Comparison of ENCODE assay signal across 24 cellular contexts in the genomic region with DNA sequence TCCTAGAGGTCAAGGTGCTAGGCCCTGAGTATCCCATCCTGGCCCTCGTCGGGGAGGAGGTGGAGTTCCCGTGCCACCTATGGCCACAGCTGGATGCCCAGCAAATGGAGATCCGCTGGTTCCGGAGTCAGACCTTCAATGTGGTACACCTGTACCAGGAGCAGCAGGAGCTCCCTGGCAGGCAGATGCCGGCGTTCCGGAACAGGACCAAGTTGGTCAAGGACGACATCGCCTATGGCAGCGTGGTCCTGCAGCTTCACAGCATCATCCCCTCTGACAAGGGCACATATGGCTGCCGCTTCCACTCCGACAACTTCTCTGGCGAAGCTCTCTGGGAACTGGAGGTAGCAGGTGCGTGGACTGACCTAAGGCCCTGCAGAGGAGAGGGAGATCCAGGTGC. TPM values are rescaled to one million over a fixed set of nuclear protein-coding genes. Genes with fewer than 3 reads are reported as not detected.
DNase-seq lines count a peak whose midpoint lies in the region; ATAC-seq and TF ChIP-seq lines count a peak whose summit lies in the region.
"Had no signal": no experiment of that assay in that cellular context is flagged by ENCODE, and none has a peak within 500 bp of the region (broad histone marks: within the 10 kb centered on the region; RNA-seq: fewer than 3 reads in every experiment).

No MANE protein-coding gene starts in this region.

- H3K4me3 ChIP-seq in BLaER1 (no peak overlapping the region), DOHH2 (ENCODE audit: low read length) (peak overlapping the region; percentile 39), esophagus muscularis mucosa (no peak overlapping the region), suprapubic skin (no peak overlapping the region)
- H3K4me3 ChIP-seq: A549, Peyer's patch, SK-N-MC had no signal

- DNase-seq in esophagus muscularis mucosa (ENCODE audit: extremely low spot score) = peak; percentile 68
- peak; percentile 48 to 54 for DNase-seq in suprapubic skin (ENCODE audit: low spot score in 2 of 2)
- DNase-seq: AML-193; CD8-positive, alpha-beta memory T cell; DMS79 treated with DMSO at 0.1 percent for 48 hours; HCEC 1CT; NCI-H1092; NCI-H1417 treated with DMSO at 0.1 percent for 48 hours; NCI-H1694 treated with DMSO at 0.1 percent for 48 hours; NCI-H2081; NCI-H2227 treated with DMSO at 0.1 percent for 48 hours; NCI-H526 treated with DMSO at 0.1 percent for 48 hours; OCI-M1; Peyer's patch; SHP77 treated with DMSO at 0.1 percent for 48 hours had no signal

- peaks cover 9% of the 10 kb centered on the region for H3K79me2 ChIP-seq in DOHH2 (ENCODE audit: control insufficient read depth, low read length)

- no peak overlapping the region for H3K27ac ChIP-seq in BLaER1
- peak overlapping the region; percentile 10; the same call in 1 of the 2 replicates for H3K27ac ChIP-seq in DOHH2 (ENCODE audit: low read depth, low read length)
- no peak overlapping the region for H3K27ac ChIP-seq in esophagus muscularis mucosa (replicated peaks in 1 of 4)
- H3K27ac ChIP-seq in suprapubic skin = no peak overlapping the region
- H3K27ac ChIP-seq: A549, Peyer's patch, SK-N-MC had no signal

- H3F3A ChIP-seq in DOHH2 (ENCODE audit: control insufficient read depth, insufficient read depth) = peaks cover 24% of the 10 kb centered on the region

- TF ChIP-seq EP300 in esophagus muscularis mucosa (IDR thresholded peaks at IDR 0.05) (no peak), suprapubic skin (IDR thresholded peaks at IDR 0.05) (no peak)

- intact Hi-C loops in esophagus muscularis mucosa (cut with DNase I) = no loop called here

- H3K36me3 ChIP-seq in BLaER1 = no peaks in the 10 kb centered on the region
- peaks cover 8% of the 10 kb centered on the region for H3K36me3 ChIP-seq in DOHH2 (ENCODE audit: control insufficient read depth, low read length)
- H3K36me3 ChIP-seq in esophagus muscularis mucosa = peaks cover 0 to 13% (median 0%) of the 10 kb centered on the region in 4 donors
- no peaks in the 10 kb centered on the region for H3K36me3 ChIP-seq in suprapubic skin
- H3K36me3 ChIP-seq: Peyer's patch had no signal

- H3K27me3 ChIP-seq in BLaER1 (no peaks in the 10 kb centered on the region), DOHH2 (ENCODE audit: control insufficient read depth, low read length) (peaks cover 2% of the 10 kb centered on the region; the same call in 1 of the 2 replicates), esophagus muscularis mucosa (peaks cover 0 to 87% (median 36%) of the 10 kb centered on the region in 4 donors), suprapubic skin (peaks cover 76% of the 10 kb centered on the region)

- no peak overlapping the region for H3K9ac ChIP-seq in BLaER1

- H3K4me2 ChIP-seq in BLaER1 (peak overlapping the region; percentile 83), DOHH2 (ENCODE audit: low read length) (peak overlapping the region; percentile 52)
- H3K4me2 ChIP-seq: A549 had no signal

- peaks cover 83% of the 10 kb centered on the region for H3K4me1 ChIP-seq in BLaER1
- H3K4me1 ChIP-seq in DOHH2 (ENCODE audit: control insufficient read depth, low read length) = peaks cover 85% of the 10 kb centered on the region
- peaks cover 9 to 14% (median 11%) of the 10 kb centered on the region in 4 donors for H3K4me1 ChIP-seq in esophagus muscularis mucosa
- H3K4me1 ChIP-seq in suprapubic skin = peaks cover 11% of the 10 kb centered on the region

- no peak for ATAC-seq in activated CD4-positive, CD25-positive, alpha-beta regulatory T cell treated with anti-CD3 and anti-CD28 coated beads, Interleukin-2, amount 50 U/mL, for 24 hours
- ATAC-seq in GM19463 (IDR thresholded peaks at IDR 0.05; ENCODE audit: unreplicated experiment) (no peak), GM21737 (IDR thresholded peaks at IDR 0.05; ENCODE audit: unreplicated experiment) (no peak)
- ATAC-seq: A549 had no signal

- H4K20me1 ChIP-seq in BLaER1 (no peaks in the 10 kb centered on the region), DOHH2 (ENCODE audit: control insufficient read depth, insufficient read depth, low read depth, low read length) (no peaks in the 10 kb centered on the region)

- WGBS in esophagus muscularis mucosa = 97% methylated on average over 7 of the region's 15 CpGs
- 92% methylated on average over 15 of the region's 15 CpGs for WGBS in suprapubic skin

- no peaks in the 10 kb centered on the region for H3K9me2 ChIP-seq in DOHH2 (replicated peaks; ENCODE audit: control insufficient read depth, low read length)

- H3K9me3 ChIP-seq in BLaER1 = no peaks in the 10 kb centered on the region
- no peaks in the 10 kb centered on the region for H3K9me3 ChIP-seq in DOHH2 (ENCODE audit: control insufficient read depth, insufficient read depth, low read length)
- no peaks in the 10 kb centered on the region for H3K9me3 ChIP-seq in esophagus muscularis mucosa
- H3K9me3 ChIP-seq in suprapubic skin = peaks cover 3% of the 10 kb centered on the region
- H3K9me3 ChIP-seq: A549, Peyer's patch had no signal

- TF ChIP-seq CTCF in DOHH2 (IDR thresholded peaks at IDR 0.05; ENCODE audit: low read depth, low read length, poor library complexity, severe bottlenecking) (no peak), esophagus muscularis mucosa (IDR thresholded peaks at IDR 0.05) (no peak), suprapubic skin (IDR thresholded peaks at IDR 0.05) (no peak)

- TF ChIP-seq POLR2A in esophagus muscularis mucosa (IDR thresholded peaks at IDR 0.05; ENCODE audit: low read depth) (no peak), suprapubic skin (IDR thresholded peaks at IDR 0.05) (no peak)

RNA-seq across cellular contexts. Expression of a gene that starts 7.9 kb away (rescaled TPM):
- total RNA-seq in esophagus muscularis mucosa (10 to 100 TPM in 2 of 4 donors, 1 to 10 TPM in 2; 9.1 to 30.6 (median 15.0) TPM), suprapubic skin (10 to 100 TPM; 13.4 to 98.3 (median 27.7) TPM)
- total RNA-seq: CD8-positive, alpha-beta memory T cell had no signal

RNA-seq across cellular contexts. Expression of a gene that starts 59.3 kb away (rescaled TPM):
- total RNA-seq in esophagus muscularis mucosa (under 1 TPM in 1 of 4 donors, not detected in 3; 0.13 TPM), suprapubic skin (not detected)
- total RNA-seq: CD8-positive, alpha-beta memory T cell; H1; NCI-H460 had no signal
